ENCODE assay signal across 14 cellular contexts in genomic region chr4:80078361-80079092, GRCh38.
"Had no signal": no experiment of that assay in that cellular context is flagged by ENCODE, and none has a peak within 500 bp of the region (broad histone marks: within the 10 kb centered on the region; RNA-seq: fewer than 3 reads in every experiment).

No MANE protein-coding gene starts in this region.

- FAIRE-seq: TTC549 had no signal

- DNase-seq: activated CD4-positive, alpha-beta memory T cell treated with anti-CD3 and anti-CD28 coated beads for 36 hours; activated naive CD4-positive, alpha-beta T cell treated with anti-CD3 and anti-CD28 coated beads for 36 hours; cerebellar nuclear complex; immature natural killer cell; nephron progenitor cell; sigmoid colon; SK-N-SH; stimulated activated CD4-positive, alpha-beta T cell treated with anti-CD3 and anti-CD28 coated beads, Interleukin-12 subunit alpha, Interleukin-12 subunit beta, amount 100 ng/mL, for 4 hours; stimulated activated naive CD8-positive, alpha-beta T cell treated with anti-CD3 and anti-CD28 coated beads, Interleukin-15, Interleukin-2, amounts not matched to agents 100 U/mL and 50 U/mL, for 24 hours; upper lobe of right lung had no signal

- H3K4me2 ChIP-seq: SK-N-SH had no signal

- ATAC-seq: upper lobe of right lung had no signal

- H3K36me3 Mint-ChIP-seq: activated CD4-positive, alpha-beta memory T cell treated with anti-CD3 and anti-CD28 coated beads for 36 hours; immature natural killer cell; memory B cell had no signal

- H3K27me3 ChIP-seq: esophagus muscularis mucosa, sigmoid colon, upper lobe of right lung had no signal

- H3K9me3 ChIP-seq: esophagus muscularis mucosa, sigmoid colon, SK-N-SH, upper lobe of right lung had no signal

- H3K27ac Mint-ChIP-seq: activated naive CD4-positive, alpha-beta T cell treated with anti-CD3 and anti-CD28 coated beads for 36 hours; immature natural killer cell; memory B cell; nephron progenitor cell; T-helper 1 cell treated with Interleukin-12 subunit alpha and Interleukin-12 subunit beta and Interleukin-4 antibody, amounts not matched to agents 30 μg/mL and 1 μg/mL, for 36 hours had no signal

- H3K27ac ChIP-seq: esophagus muscularis mucosa, sigmoid colon, upper lobe of right lung had no signal

- H3K4me3 Mint-ChIP-seq: activated CD4-positive, alpha-beta memory T cell treated with anti-CD3 and anti-CD28 coated beads for 36 hours; activated naive CD4-positive, alpha-beta T cell treated with anti-CD3 and anti-CD28 coated beads for 36 hours; immature natural killer cell; memory B cell; nephron progenitor cell; T-helper 1 cell treated with Interleukin-12 subunit alpha and Interleukin-12 subunit beta and Interleukin-4 antibody, amounts not matched to agents 30 μg/mL and 1 μg/mL, for 36 hours had no signal

- H3K4me3 ChIP-seq: sigmoid colon, upper lobe of right lung had no signal

- H3K36me3 ChIP-seq: esophagus muscularis mucosa, sigmoid colon, upper lobe of right lung had no signal

- H3K9me3 Mint-ChIP-seq: activated CD4-positive, alpha-beta memory T cell treated with anti-CD3 and anti-CD28 coated beads for 36 hours; activated naive CD4-positive, alpha-beta T cell treated with anti-CD3 and anti-CD28 coated beads for 36 hours; memory B cell had no signal

- H3K9ac ChIP-seq: SK-N-SH had no signal
